21 cellular contexts compared by ENCODE assay signal in the genomic region with DNA sequence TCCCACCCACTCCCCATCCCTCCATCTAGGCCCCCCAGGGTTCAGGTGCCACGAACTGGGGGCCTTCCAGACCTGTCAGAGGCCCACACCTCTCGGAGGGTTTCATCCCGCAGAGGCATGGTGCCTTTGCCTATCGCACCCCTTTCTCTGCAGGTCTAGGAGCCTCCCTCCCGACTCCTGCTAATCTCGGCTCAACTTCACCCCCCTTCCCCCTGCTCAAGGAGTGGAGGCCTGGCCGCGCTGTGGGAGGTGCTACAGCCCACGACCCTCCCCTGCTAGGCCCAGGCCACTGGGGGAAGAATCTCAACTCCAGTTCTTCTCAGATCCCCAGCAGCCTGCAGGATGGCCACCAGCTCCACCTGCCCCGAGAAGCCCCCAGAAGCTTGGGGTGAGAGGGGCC. TPM values are rescaled to one million over a fixed set of nuclear protein-coding genes. Genes with fewer than 3 reads are reported as not detected.
DNase-seq lines count a peak whose midpoint lies in the region; TF ChIP-seq lines count a peak whose summit lies in the region.
"Had no signal": no experiment of that assay in that cellular context is flagged by ENCODE, and none has a peak within 500 bp of the region (broad histone marks: within the 10 kb centered on the region; RNA-seq: fewer than 3 reads in every experiment).

Gene TULP1, minus strand, starts transcription at position 157 of the 400 bp plus-strand sequence. Its CDS starts 38 bp downstream, at position 119.

- H4K91ac ChIP-seq in neuronal stem cell (ENCODE audit: low read depth, low read length, poor library complexity) = no peak within 1 kb of the TSS

- no peak within 1 kb of the TSS for H2BK120ac ChIP-seq in neuronal stem cell (ENCODE audit: low read depth, low read length)

- H3K14ac ChIP-seq in neuronal stem cell (ENCODE audit: low read length) = no peak within 1 kb of the TSS

- H2AFZ ChIP-seq in neuronal stem cell (ENCODE audit: low read length) = peak within 1 kb of the TSS; percentile 60

- H3K9me3 ChIP-seq in BLaER1 = no peaks in the 10 kb centered on the region
- H3K9me3 ChIP-seq in esophagus squamous epithelium = no peaks in the 10 kb centered on the region
- no peaks in the 10 kb centered on the region for H3K9me3 ChIP-seq in neuronal stem cell (replicated peaks in 1 of 2; ENCODE audit: control insufficient read depth in 2 of 2, insufficient read depth in 1 of 2, low read depth in 1 of 2, low read length in 2 of 2)
- H3K9me3 ChIP-seq: left lung had no signal

- H3K36me3 ChIP-seq in BLaER1 (no peaks in the 10 kb centered on the region), esophagus squamous epithelium (no peaks in the 10 kb centered on the region), neuronal stem cell (replicated peaks in 1 of 2; ENCODE audit: control insufficient read depth in 2 of 2, insufficient read depth in 2 of 2, low read length in 2 of 2) (no peaks in the 10 kb centered on the region)
- H3K36me3 ChIP-seq: left lung had no signal

- peak within 1 kb of the TSS; percentile 46 for H2BK5ac ChIP-seq in neuronal stem cell (ENCODE audit: low read length)

- H3K79me1 ChIP-seq in neuronal stem cell (ENCODE audit: low read depth, low read length) = no peaks in the 10 kb centered on the region

- H4K8ac ChIP-seq in neuronal stem cell (ENCODE audit: low read depth, low read length) = no peak within 1 kb of the TSS

- no peak within 1 kb of the TSS for H3K23ac ChIP-seq in neuronal stem cell (ENCODE audit: low read depth, low read length, poor library complexity)

- no peak within 1 kb of the TSS for H3K27ac ChIP-seq in BLaER1
- H3K27ac ChIP-seq in esophagus squamous epithelium = no peak within 1 kb of the TSS
- H3K27ac ChIP-seq in neuronal stem cell (replicated peaks; ENCODE audit: low read length) = no peak within 1 kb of the TSS
- no peak within 1 kb of the TSS for H3K27ac ChIP-seq in substantia nigra (ENCODE audit: low read depth, low read length, poor library complexity, severe bottlenecking)
- H3K27ac ChIP-seq: left lung, VCaP had no signal

- peak within 1 kb of the TSS; percentile 96 for H3K18ac ChIP-seq in neuronal stem cell (ENCODE audit: low read length)

- WGBS in esophagus squamous epithelium, 2 donors = 74 to 90% methylated on average over 2 to 7 of the region's 10 CpGs
- WGBS in neuronal stem cell (ENCODE audit: extremely low coverage in 2 of 2, insufficient read length in 2 of 2, insufficient replicate concordance in 1 of 2), 2 donors = no CpG with 5 or more reads among the region's 10 CpGs

- DNase-seq in NCI-H226 (peak; percentile 1), esophagus squamous epithelium (lab: John Stamatoyannopoulos, UW) (no peak), neuronal stem cell (ENCODE audit: low spot score) (no peak), GM03348 (ENCODE audit: low spot score) (no peak), glomerular visceral epithelial cell (ENCODE audit: extremely low spot score) (no peak), substantia nigra (lab: John Stamatoyannopoulos, UW) (no peak), NCI-H345 (lab: John Stamatoyannopoulos, UW) (no peak)
- DNase-seq: activated CD4-positive, alpha-beta T cell treated with anti-CD3 and anti-CD28 coated beads, Interleukin-2, amount 50 U/mL, for 48 hours; activated naive CD4-positive, alpha-beta T cell treated with anti-CD3 and anti-CD28 coated beads, Interleukin-2, amount 10 ng/mL, durations not matched to agents 7 days and 5 days; activated T-cell treated with anti-CD3 and anti-CD28 coated beads, Interleukin-2, amount 50 U/mL, for 1 hour; aorta; CD4-positive, alpha-beta memory T cell; hippocampal formation; MM.1S; NCI-H187; NCI-H446 treated with DMSO at 0.1 percent for 48 hours had no signal

- H3K4ac ChIP-seq in neuronal stem cell (ENCODE audit: low read length) = no peak within 1 kb of the TSS

- H3K9ac ChIP-seq in BLaER1 (no peak within 1 kb of the TSS), neuronal stem cell (ENCODE audit: low read depth, low read length, poor library complexity) (peak within 1 kb of the TSS; percentile 15)

- no peak for TF ChIP-seq POLR2A in esophagus squamous epithelium (IDR thresholded peaks at IDR 0.05)

- no peak within 1 kb of the TSS for H2BK12ac ChIP-seq in neuronal stem cell (ENCODE audit: low read length)

- no peaks in the 10 kb centered on the region for H4K20me1 ChIP-seq in BLaER1

- H2AK5ac ChIP-seq in neuronal stem cell (ENCODE audit: low read depth, low read length) = peak within 1 kb of the TSS; percentile 72

- H3K4me1 ChIP-seq in BLaER1 (peaks cover 45% of the 10 kb centered on the region), esophagus squamous epithelium (peaks cover 0 to 11% (median 9%) of the 10 kb centered on the region in 3 donors), neuronal stem cell (ENCODE audit: control insufficient read depth in 2 of 2, insufficient read depth in 1 of 2, low read depth in 1 of 2, low read length in 2 of 2) (peaks cover 9 to 28% of the 10 kb centered on the region in 2 donors)
- H3K4me1 ChIP-seq: left lung had no signal

- H3K4me3 ChIP-seq in BLaER1 (peak within 1 kb of the TSS; percentile 51; the same call in 1 of the 2 replicates), esophagus squamous epithelium (peak within 1 kb of the TSS in 3 of 4 donors; percentile 13 to 46 (median 19)), neuronal stem cell (ENCODE audit: low read length in 2 of 2) (peak within 1 kb of the TSS in 1 of 2 donors; percentile 62)
- H3K4me3 ChIP-seq: left lung, smooth muscle cell had no signal

- H3K4me2 ChIP-seq in BLaER1 (peak within 1 kb of the TSS; percentile 81), neuronal stem cell (ENCODE audit: insufficient read depth, low read length, poor library complexity, severe bottlenecking) (peak within 1 kb of the TSS; percentile 60)
- H3K4me2 ChIP-seq: smooth muscle cell had no signal

- H3K27me3 ChIP-seq in BLaER1 (peaks cover 35% of the 10 kb centered on the region), esophagus squamous epithelium (peaks cover 0 to 57% (median 4%) of the 10 kb centered on the region in 4 donors), neuronal stem cell (ENCODE audit: control insufficient read depth in 3 of 3, insufficient read depth in 3 of 3, low read depth in 1 of 3, low read length in 3 of 3) (peaks cover 0 to 9% (median 5%) of the 10 kb centered on the region in 3 experiments)

- TF ChIP-seq CTCF in esophagus squamous epithelium (IDR thresholded peaks at IDR 0.05) = no peak

- intact Hi-C loops in esophagus squamous epithelium (cut with DNase I) = no loop called here

- H2BK15ac ChIP-seq in neuronal stem cell (ENCODE audit: low read length) = peak within 1 kb of the TSS; percentile 96

RNA-seq across cellular contexts. Expression of gene TULP1, which starts in this region (rescaled TPM):
- total RNA-seq in esophagus squamous epithelium = not detected
- 2.8 TPM for polyA plus RNA-seq in neuronal stem cell (2013, experiment 1 of 2)
- polyA plus RNA-seq in neuronal stem cell (2013, experiment 2 of 2) = 2.3 TPM
- total RNA-seq: aorta; CD4-positive, alpha-beta memory T cell; left lung; Right ventricle myocardium inferior had no signal
- polyA plus RNA-seq: CD4-positive, alpha-beta memory T cell had no signal
